ENCODE assay signal across 8 cellular contexts in the genomic region with DNA sequence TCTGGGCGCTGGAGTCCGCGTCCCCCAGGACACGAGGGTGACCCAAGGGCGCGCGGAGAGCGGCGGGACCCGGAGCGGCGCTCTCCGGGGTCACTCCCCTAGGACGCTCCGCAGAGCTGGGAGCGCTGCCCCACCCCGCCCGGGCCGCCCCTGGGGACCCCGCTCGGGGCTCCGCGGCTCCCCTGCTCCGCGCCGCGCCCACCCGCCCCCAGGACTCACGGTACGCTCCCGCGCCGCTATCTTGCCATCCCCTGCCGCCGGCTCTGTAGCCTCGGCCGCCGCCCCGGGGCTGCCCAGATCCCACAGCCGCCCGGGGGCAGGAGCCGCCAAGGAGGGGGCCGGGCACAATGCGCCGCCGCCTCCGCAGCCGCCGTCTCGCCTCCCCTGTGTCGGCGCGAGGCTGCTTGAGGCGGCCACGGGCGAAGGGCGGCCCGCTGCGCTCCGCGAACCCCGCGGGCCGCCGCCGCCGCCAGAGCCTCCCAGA. TPM values are rescaled to one million over a fixed set of nuclear protein-coding genes. Genes with fewer than 3 reads are reported as not detected.
DNase-seq lines count a peak whose midpoint lies in the region; ATAC-seq, FAIRE-seq and TF ChIP-seq lines count a peak whose summit lies in the region.

No MANE protein-coding gene starts in this region.

- no peak for FAIRE-seq in K562 (lab: Jason Lieb, UNC)

- no peaks in the 10 kb centered on the region for H3K9me3 ChIP-seq in HUES48 (ENCODE audit: control insufficient read depth, insufficient read depth, low read length)
- H3K9me3 ChIP-seq in K562 (replicated peaks; ENCODE audit: control insufficient read depth, insufficient read depth, low read depth, low read length) = no peaks in the 10 kb centered on the region
- H3K9me3 ChIP-seq in left lung = no peaks in the 10 kb centered on the region
- H3K9me3 ChIP-seq in thyroid gland = no peaks in the 10 kb centered on the region

- H3K4me1 ChIP-seq in HUES48 (ENCODE audit: control insufficient read depth, insufficient read depth, low read length) = peaks cover 23% of the 10 kb centered on the region
- peaks cover 3 to 14% of the 10 kb centered on the region in 2 experiments; a peak in 3 of 5 replicates for H3K4me1 ChIP-seq in K562 (replicated peaks in 1 of 2; ENCODE audit: control insufficient read depth in 2 of 2, insufficient read depth in 2 of 2, low read length in 2 of 2)
- H3K4me1 ChIP-seq in left lung = peaks cover 6 to 26% of the 10 kb centered on the region in 2 donors
- H3K4me1 ChIP-seq in thyroid gland = peaks cover 45 to 54% of the 10 kb centered on the region in 2 donors

- 0 out of 2 replicates have a peak, but pooled peaks cover 4% of the 10 kb centered on the region for H4K20me1 ChIP-seq in K562 (replicated peaks; ENCODE audit: control insufficient read depth, insufficient read depth, low read length)

- ATAC-seq in GM19035 (IDR thresholded peaks at IDR 0.05; ENCODE audit: unreplicated experiment) = peak; percentile 45
- ATAC-seq in K562 = peak; percentile 81
- ATAC-seq in left lung = peak; percentile 42

- TF ChIP-seq CTCF in K562 (IDR thresholded peaks at IDR 0.05 in 2 of 3, conservative IDR thresholded peaks at IDR 0.05 in 1 of 3; ENCODE audit: insufficient read depth in 2 of 3, low read depth in 1 of 3, low read length in 3 of 3) (no peak), left lung (IDR thresholded peaks at IDR 0.05) (no peak), thyroid gland (IDR thresholded peaks at IDR 0.05) (no peak)

- peaks cover 69% of the 10 kb centered on the region for H3K27me3 Mint-ChIP-seq in activated T-helper 2 cell treated with anti-CD3 and anti-CD28 coated beads, Interferon-gamma antibody, Interleukin-2, Interleukin-4, amounts not matched to agents 10 μg/mL and 5 μg/mL and 100 μg/mL, durations not matched to agents 14 hours and 24 hours and 36 hours (ENCODE audit: low read depth)

- BruUV-seq in K562 (replicated peaks; lab: Mats Ljungman, UMichigan) = no TSS peak

- TF ChIP-seq POLR2A in K562 (conservative IDR thresholded peaks at IDR 0.05) (no peak), thyroid gland (IDR thresholded peaks at IDR 0.05) (peak; percentile 54 to 89)

- H3K36me3 ChIP-seq in HUES48 (ENCODE audit: control insufficient read depth, insufficient read depth, low read length) (no peaks in the 10 kb centered on the region), K562 (ENCODE audit: control insufficient read depth, insufficient read depth, low read length) (no peaks in the 10 kb centered on the region), left lung (no peaks in the 10 kb centered on the region), thyroid gland (no peaks in the 10 kb centered on the region)

- no peaks in the 10 kb centered on the region for H3K9me1 ChIP-seq in K562 (ENCODE audit: control insufficient read depth, insufficient read depth, low read length)

- peaks cover 3% of the 10 kb centered on the region for H3K36me3 Mint-ChIP-seq in activated T-helper 2 cell treated with anti-CD3 and anti-CD28 coated beads, Interferon-gamma antibody, Interleukin-2, Interleukin-4, amounts not matched to agents 10 μg/mL and 5 μg/mL and 100 μg/mL, durations not matched to agents 14 hours and 24 hours and 36 hours (ENCODE audit: low read depth)

- peak overlapping the region; percentile 37 for H2AFZ ChIP-seq in K562 (ENCODE audit: low read depth, low read length)

- H3K79me2 ChIP-seq in K562 (ENCODE audit: control insufficient read depth, insufficient read depth, low read length) = no peaks in the 10 kb centered on the region

- peaks cover 11% of the 10 kb centered on the region for H3K4me1 Mint-ChIP-seq in activated T-helper 2 cell treated with anti-CD3 and anti-CD28 coated beads, Interferon-gamma antibody, Interleukin-2, Interleukin-4, amounts not matched to agents 10 μg/mL and 5 μg/mL and 100 μg/mL, durations not matched to agents 14 hours and 24 hours and 36 hours (ENCODE audit: low read depth)

- in situ Hi-C loops in K562 (cut with MboI) = no loop called here

- H3K9me3 Mint-ChIP-seq in activated T-helper 2 cell treated with anti-CD3 and anti-CD28 coated beads, Interferon-gamma antibody, Interleukin-2, Interleukin-4, amounts not matched to agents 10 μg/mL and 5 μg/mL and 100 μg/mL, durations not matched to agents 14 hours and 24 hours and 36 hours = no peaks in the 10 kb centered on the region

- TF ChIP-seq EP300 in K562 (IDR thresholded peaks at IDR 0.05; ENCODE audit: low read length) = no peak

- H3K27ac ChIP-seq in HUES48 (ENCODE audit: low read depth, low read length) = peak overlapping the region; percentile 47
- no peak overlapping the region for H3K27ac ChIP-seq in K562 (ENCODE audit: extremely low read depth, low read depth, low read length)
- peak overlapping the region; percentile 78 to 82 for H3K27ac ChIP-seq in left lung
- H3K27ac ChIP-seq in thyroid gland = peak overlapping the region; percentile 90 to 97 (median 93)

- no peak overlapping the region for H3K27ac Mint-ChIP-seq in activated T-helper 2 cell treated with anti-CD3 and anti-CD28 coated beads, Interferon-gamma antibody, Interleukin-2, Interleukin-4, amounts not matched to agents 10 μg/mL and 5 μg/mL and 100 μg/mL, durations not matched to agents 14 hours and 24 hours and 36 hours

- TF ChIP-seq RAD21 in K562 (CRISPR knock-in tag; conservative IDR thresholded peaks at IDR 0.05 in 1 of 2, IDR thresholded peaks at IDR 0.05 in 1 of 2) = no peak

- H3K4me3 Mint-ChIP-seq in activated T-helper 2 cell treated with anti-CD3 and anti-CD28 coated beads, Interferon-gamma antibody, Interleukin-2, Interleukin-4, amounts not matched to agents 10 μg/mL and 5 μg/mL and 100 μg/mL, durations not matched to agents 14 hours and 24 hours and 36 hours (ENCODE audit: low read depth) = no peak overlapping the region

- H3K27me3 ChIP-seq in HUES48 (ENCODE audit: control insufficient read depth, insufficient read depth, low read length) (peaks cover 11% of the 10 kb centered on the region; the same call in 1 of the 2 replicates), K562 (ENCODE audit: control insufficient read depth in 2 of 2, insufficient read depth in 2 of 2, low read length in 2 of 2) (peaks cover 0 to 5% of the 10 kb centered on the region in 2 experiments; a peak in 2 of 5 replicates), left lung (peaks cover 0 to 56% of the 10 kb centered on the region in 2 donors), thyroid gland (no peaks in the 10 kb centered on the region)

- WGBS in K562 (ENCODE audit: insufficient coverage, low coverage, missing lambda C conversion rate) = under 1% methylated on average over 47 of the region's 67 CpGs
- 0% methylated on average over 9 of the region's 67 CpGs; no CpG with 5 or more reads in 1 of the 2 donors for WGBS in thyroid gland, 2 donors

- H3K4me3 ChIP-seq in HUES48 (ENCODE audit: low read depth, low read length) (peak overlapping the region; percentile 85), K562 (peak overlapping the region; percentile 60), left lung (peak overlapping the region; percentile 58 to 62), thyroid gland (replicated peaks in 1 of 3) (peak overlapping the region; percentile 12 to 79 (median 42))

- peak overlapping the region; percentile 66; the same call in 1 of the 2 replicates for H3K9ac ChIP-seq in HUES48 (ENCODE audit: low read depth, low read length)
- peak overlapping the region; percentile 13 to 88 for H3K9ac ChIP-seq in K562 (ENCODE audit: insufficient read depth in 1 of 2, low read depth in 2 of 2, low read length in 2 of 2)

- intact Hi-C loops in K562 (cut with micrococcal nuclease) = no loop called here
- intact Hi-C loops in left lung (cut with DNase I) = no loop called here
- intact Hi-C loops in thyroid gland (cut with DNase I) = loop anchor here (10.0 kb wide), 1 partner anchor 109 kb away; no protein-coding TSS in a partner anchor
- intact Hi-C loops in activated T-helper 2 cell treated with anti-CD3 and anti-CD28 coated beads, Interferon-gamma antibody, Interleukin-2, Interleukin-4, amounts not matched to agents 10 μg/mL and 5 μg/mL and 100 μg/mL, durations not matched to agents 14 hours and 24 hours and 36 hours (cut with micrococcal nuclease) = loop anchor here (1.0 to 10.0 kb wide), 4 partner anchors 115 to 519 kb away; a partner anchor contains a TSS

- POLR2A ChIA-PET in K562 (lab: Yijun Ruan, JAX) = no interaction called here

- peak overlapping the region; percentile 62 for H3K4me2 ChIP-seq in K562 (ENCODE audit: insufficient read depth, low read length)

- CTCF ChIA-PET in K562 (lab: Yijun Ruan, JAX; ENCODE audit: low intra/inter-chr PET ratio) = no interaction called here

- peak in 1 of 4 experiments; percentile 51 for DNase-seq in K562 (ENCODE audit: extremely low read depth in 1 of 4, low spot score in 3 of 4)
- DNase-seq in left lung = peak in 1 of 2 donors; percentile 78
- peak in 1 of 2 donors; percentile 39 for DNase-seq in thyroid gland
- no peak for DNase-seq in Ammon's horn (ENCODE audit: low spot score)
- no peak for DNase-seq in NCI-H146 (lab: John Stamatoyannopoulos, UW)
- DNase-seq in activated T-helper 2 cell treated with anti-CD3 and anti-CD28 coated beads, Interferon-gamma antibody, Interleukin-2, Interleukin-4, amounts not matched to agents 10 μg/mL and 5 μg/mL and 100 μg/mL, durations not matched to agents 14 hours and 24 hours and 36 hours (ENCODE audit: low spot score) = no peak

RNA-seq across cellular contexts. Expression of a gene that starts 0.3 kb away (rescaled TPM):
- total RNA-seq in K562 (2011; cell fraction: chromatin; rRNA removed; ENCODE audit: low replicate concordance) = 6.4 and 14.6 TPM in 2 replicates
- 3.0 and 3.2 TPM in 2 replicates for total RNA-seq in K562 (2011; cell fraction: nucleolus; rRNA removed)
- total RNA-seq in K562 (2011; cell fraction: nucleoplasm; rRNA removed) = 3.6 and 9.8 TPM in 2 replicates
- total RNA-seq in K562 (2014; rRNA removed) = 3.8 TPM in 2 replicates
- total RNA-seq in K562 (2014; rRNA removed; fragmentation: Illumina TruSeq; extraction: Trizol) = 3.3 and 4.2 TPM in 2 replicates
- 3.1 and 3.4 TPM in 2 replicates for total RNA-seq in K562 (2015; rRNA removed; fragmentation: Illumina TruSeq; extraction: Trizol)
- 3.4 and 3.7 TPM in 2 replicates for total RNA-seq in K562 (2021)
- 0.74 and 5.7 TPM in 2 replicates for polyA plus RNA-seq in K562 (2011; rRNA removed)
- 0.25 and 1.3 TPM in 2 replicates for polyA plus RNA-seq in K562 (2011; cell fraction: cytosol; rRNA removed)
- 0.87 and 4.5 TPM in 2 replicates for polyA plus RNA-seq in K562 (2011; cell fraction: nucleus; rRNA removed)
- 2.1 and 2.2 TPM in 2 replicates for polyA plus RNA-seq in K562 (2012)
- 1.7 and 1.8 TPM in 2 replicates for polyA plus RNA-seq in K562 (2014; fragmentation: Illumina TruSeq; extraction: Trizol)
- under 1 TPM; 0.43 to 0.61 TPM for polyA plus RNA-seq in K562 (2014; fragmentation: Nextera tagmentation; extraction: Ambion mirVana)
- polyA plus RNA-seq in K562 (2014; rRNA removed) = 0.94 and 1.3 TPM in 2 replicates
- polyA minus RNA-seq in K562 (2011; rRNA and poly(A)+ RNA removed) = 4.0 and 23.0 TPM in 2 replicates
- 1.4 and 7.7 TPM in 2 replicates for polyA minus RNA-seq in K562 (2011; cell fraction: cytosol; rRNA and poly(A)+ RNA removed)
- 3.1 and 7.5 TPM in 2 replicates for polyA minus RNA-seq in K562 (2011; cell fraction: nucleus; rRNA and poly(A)+ RNA removed)
- total RNA-seq in left lung = 10 to 100 TPM; 52.6 to 76.2 TPM
- 100 to 1,000 TPM; 172 to 446 (median 233) TPM for total RNA-seq in thyroid gland
- total RNA-seq in activated T-helper 2 cell treated with anti-CD3 and anti-CD28 coated beads, Interferon-gamma antibody, Interleukin-2, Interleukin-4, amounts not matched to agents 10 μg/mL and 5 μg/mL and 100 μg/mL, durations not matched to agents 14 hours and 24 hours and 36 hours = 0.25 TPM in 1 of 2 replicates, not detected in the other

Comparison
In these comparisons a context has a peak if more than half of its experiments do, and no peak if none do; other contexts are left out.
1. intact Hi-C loops: an anchor here in thyroid gland (10.0 kb wide) and activated T-helper 2 cell treated with anti-CD3 and anti-CD28 coated beads, Interferon-gamma antibody, Interleukin-2, Interleukin-4, amounts not matched to agents 10 μg/mL and 5 μg/mL and 100 μg/mL, durations not matched to agents 14 hours and 24 hours and 36 hours (1.0 to 10.0 kb wide); none called in K562 and left lung.